ENCODE assay signal across 20 cellular contexts in the genomic region with DNA sequence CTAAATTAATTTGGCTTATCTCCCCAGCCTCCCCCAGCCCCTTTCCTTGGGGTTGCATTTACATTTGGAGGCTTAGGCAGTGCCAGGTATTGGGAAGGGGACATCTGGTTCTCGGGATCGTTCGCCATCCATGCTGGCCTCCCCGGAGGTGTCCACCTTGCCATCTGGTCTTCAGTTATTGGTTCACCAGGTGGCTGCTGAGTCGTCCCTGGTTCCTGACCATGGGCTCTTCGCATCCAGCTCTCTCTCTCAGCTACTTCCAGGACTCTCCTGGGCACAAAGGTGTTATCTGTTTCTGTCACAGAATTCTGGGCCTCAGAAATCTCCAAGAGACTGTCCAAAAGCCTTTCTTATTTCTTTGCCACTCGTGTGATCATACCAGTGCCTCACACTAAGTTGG.
"Had no signal": no experiment of that assay in that cellular context is flagged by ENCODE, and none has a peak within 500 bp of the region (broad histone marks: within the 10 kb centered on the region; RNA-seq: fewer than 3 reads in every experiment).

No MANE protein-coding gene starts in this region.

- H3K27ac ChIP-seq: breast epithelium, coronary artery, esophagus squamous epithelium, gastrocnemius medialis, heart left ventricle, transverse colon, vagina had no signal

- DNase-seq: activated CD4-positive, alpha-beta T cell treated with anti-CD3 and anti-CD28 coated beads for 1 hour; activated CD4-positive, alpha-beta T cell treated with anti-CD3 and anti-CD28 coated beads, Interleukin-2, amount 50 U/mL, for 1 hour; activated CD8-positive, alpha-beta T cell treated with anti-CD3 and anti-CD28 coated beads, Interleukin-2, amount 10 ng/mL, durations not matched to agents 7 days and 5 days; activated T-cell treated with anti-CD3 and anti-CD28 coated beads, Interleukin-2, amount 50 U/mL, for 24 hours; endodermal cell; esophagus squamous epithelium; gastrocnemius medialis; heart left ventricle; islet precursor cell; left cardiac atrium; nephron progenitor cell; small intestine; stimulated activated CD4-positive, alpha-beta T cell treated with anti-CD3 and anti-CD28 coated beads, Interleukin-15, amount 100 ng/mL, for 24 hours; transverse colon had no signal

- H3K36me3 ChIP-seq: breast epithelium, esophagus squamous epithelium, gastrocnemius medialis, heart left ventricle, transverse colon, vagina had no signal

- H3K27me3 ChIP-seq: breast epithelium, esophagus squamous epithelium, gastrocnemius medialis, transverse colon, vagina had no signal

- ATAC-seq: activated CD8-positive, alpha-beta T cell treated with anti-CD3 and anti-CD28 coated beads, Interleukin-2, amount 10 ng/mL, durations not matched to agents 7 days and 5 days; activated T-helper 17 cell treated with anti-CD3 and anti-CD28 coated beads, Interleukin-2, amount 50 U/mL, for 72 hours; gastrocnemius medialis; heart left ventricle; sciatic nerve; stimulated activated memory B cell treated with anti-CD40 and anti-IgM and Interleukin-4, amounts not matched to agents 10 μg/mL and 1 μg/mL and 100 μg/mL, for 72 hours had no signal

- H3K4me1 ChIP-seq: breast epithelium had no signal

- H3K4me3 ChIP-seq: breast epithelium, coronary artery, esophagus squamous epithelium, gastrocnemius medialis, heart left ventricle, transverse colon, vagina had no signal

- H3K9me3 ChIP-seq: breast epithelium, esophagus squamous epithelium, gastrocnemius medialis, heart left ventricle, transverse colon, vagina had no signal
